32 cellular contexts compared by ENCODE assay signal in the genomic region with DNA sequence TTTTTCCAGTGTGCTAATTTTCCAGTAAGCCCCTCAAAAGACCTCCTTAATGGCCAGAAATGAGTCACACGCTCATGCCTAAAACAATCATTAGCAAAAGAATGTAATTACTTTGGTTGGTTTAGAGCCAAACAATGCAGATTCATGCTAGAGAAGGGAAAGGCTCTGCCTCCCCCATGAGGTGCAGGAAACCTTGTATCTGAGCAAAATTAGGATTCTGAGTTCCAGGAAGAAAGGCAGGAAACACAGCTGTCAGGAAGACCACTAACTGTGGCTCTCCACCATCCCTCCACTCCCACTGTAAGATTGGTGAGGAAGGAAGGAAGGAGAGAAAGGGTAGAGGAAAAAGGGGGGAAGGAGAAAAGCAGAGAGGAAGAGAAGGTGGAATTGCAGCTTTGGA.
"Had no signal": no experiment of that assay in that cellular context is flagged by ENCODE, and none has a peak within 500 bp of the region (broad histone marks: within the 10 kb centered on the region; RNA-seq: fewer than 3 reads in every experiment).

No MANE protein-coding gene starts in this region.

- H3K4me1 ChIP-seq: heart left ventricle, pancreas, prostate gland, right atrium auricular region, uterus had no signal

- H3K9me3 ChIP-seq: pancreas, prostate gland, uterus had no signal

- H3K27me3 ChIP-seq: heart left ventricle, pancreas, right atrium auricular region, uterus had no signal

- ATAC-seq: esophagus mucosa; heart left ventricle; left ventricle myocardium superior; pancreas; stimulated activated memory B cell treated with anti-CD40 and anti-IgM and Interleukin-4, amounts not matched to agents 10 μg/mL and 1 μg/mL and 100 μg/mL, for 72 hours; stimulated activated naive CD8-positive, alpha-beta T cell treated with anti-CD3 and anti-CD28 coated beads, Interleukin-15, amount 100 ng/mL, for 72 hours had no signal

- DNase-seq: activated CD4-positive, alpha-beta memory T cell treated with anti-CD3 and anti-CD28 coated beads, Interleukin-2, amount 10 ng/mL, durations not matched to agents 7 days and 5 days; activated CD4-positive, alpha-beta T cell treated with anti-CD3 and anti-CD28 coated beads, Interleukin-2, amount 10 ng/mL, durations not matched to agents 24 days and 14 days; activated CD4-positive, CD25-positive, alpha-beta regulatory T cell treated with anti-CD3 and anti-CD28 coated beads, Interleukin-2, amount 50 U/mL, for 72 hours; activated CD8-positive, alpha-beta memory T cell treated with anti-CD3 and anti-CD28 coated beads, Interleukin-2, amount 50 U/mL, for 48 hours; activated gamma-delta T cell treated with Interleukin-2 at 50 U/mL for 16 hours; activated naive CD4-positive, alpha-beta T cell treated with anti-CD3 and anti-CD28 coated beads, Interleukin-2, amount 50 U/mL, for 16 hours; activated T-cell treated with anti-CD3 and anti-CD28 coated beads, Interleukin-2, amount 50 U/mL, for 24 hours; amniotic stem cell; caudate nucleus; cortex of kidney; foreskin fibroblast; heart left ventricle; hypothalamus; left ventricle myocardium superior; pancreas; stimulated activated CD4-positive, alpha-beta T cell treated with anti-CD3 and anti-CD28 coated beads, Interleukin-1b, Interleukin-23, amount 100 ng/mL, for 48 hours; stimulated activated CD4-positive, alpha-beta T cell treated with anti-CD3 and anti-CD28 coated beads, Interleukin-4, amount 100 ng/mL, for 4 hours; stimulated activated CD8-positive, alpha-beta memory T cell treated with anti-CD3 and anti-CD28 coated beads, Interleukin-4, amount 100 ng/mL, for 48 hours; stimulated activated naive CD8-positive, alpha-beta T cell treated with anti-CD3 and anti-CD28 coated beads, Interleukin-15, amount 100 ng/mL, for 72 hours; substantia nigra; T-helper 9 cell; uterus had no signal

- H3K4me1 Mint-ChIP-seq: activated CD4-positive, alpha-beta memory T cell treated with anti-CD3 and anti-CD28 coated beads, Interleukin-2, amount 10 ng/mL, durations not matched to agents 7 days and 5 days; activated CD4-positive, alpha-beta T cell treated with anti-CD3 and anti-CD28 coated beads, Interleukin-2, amount 10 ng/mL, durations not matched to agents 24 days and 14 days; nephron; stimulated activated memory B cell treated with anti-CD40 and anti-IgM and Interleukin-4, amounts not matched to agents 10 μg/mL and 1 μg/mL and 100 μg/mL, for 72 hours; stimulated activated naive CD8-positive, alpha-beta T cell treated with anti-CD3 and anti-CD28 coated beads, Interleukin-15, amount 100 ng/mL, for 72 hours had no signal

- H3K4me3 ChIP-seq: heart left ventricle, pancreas, prostate gland, right atrium auricular region, smooth muscle cell, uterus had no signal

- H3K4me3 Mint-ChIP-seq: activated CD4-positive, alpha-beta memory T cell treated with anti-CD3 and anti-CD28 coated beads, Interleukin-2, amount 10 ng/mL, durations not matched to agents 7 days and 5 days; activated CD4-positive, alpha-beta T cell treated with anti-CD3 and anti-CD28 coated beads, Interleukin-2, amount 10 ng/mL, durations not matched to agents 24 days and 14 days; activated T-cell treated with anti-CD3 and anti-CD28 coated beads, Interleukin-2, amount 50 U/mL, for 24 hours; nephron; stimulated activated memory B cell treated with anti-CD40 and anti-IgM and Interleukin-4, amounts not matched to agents 10 μg/mL and 1 μg/mL and 100 μg/mL, for 72 hours; stimulated activated naive CD8-positive, alpha-beta T cell treated with anti-CD3 and anti-CD28 coated beads, Interleukin-15, amount 100 ng/mL, for 72 hours; type B pancreatic cell had no signal

- FAIRE-seq: endothelial cell of umbilical vein, pancreas, TTC549 had no signal

- H3K36me3 ChIP-seq: heart left ventricle, pancreas, prostate gland, right atrium auricular region, uterus had no signal

- H3K9me3 Mint-ChIP-seq: activated CD4-positive, alpha-beta memory T cell treated with anti-CD3 and anti-CD28 coated beads, Interleukin-2, amount 10 ng/mL, durations not matched to agents 7 days and 5 days; activated CD4-positive, alpha-beta T cell treated with anti-CD3 and anti-CD28 coated beads, Interleukin-2, amount 10 ng/mL, durations not matched to agents 24 days and 14 days; activated T-cell treated with anti-CD3 and anti-CD28 coated beads, Interleukin-2, amount 50 U/mL, for 24 hours had no signal

- H3K27ac ChIP-seq: heart left ventricle, pancreas, prostate gland, right atrium auricular region, uterus, VCaP had no signal

- H3K36me3 Mint-ChIP-seq: stimulated activated memory B cell treated with anti-CD40 and anti-IgM and Interleukin-4, amounts not matched to agents 10 μg/mL and 1 μg/mL and 100 μg/mL, for 72 hours; type B pancreatic cell had no signal

- H3K4me2 ChIP-seq: smooth muscle cell had no signal

- H3K27ac Mint-ChIP-seq: activated CD4-positive, alpha-beta memory T cell treated with anti-CD3 and anti-CD28 coated beads, Interleukin-2, amount 10 ng/mL, durations not matched to agents 7 days and 5 days; activated CD4-positive, alpha-beta T cell treated with anti-CD3 and anti-CD28 coated beads, Interleukin-2, amount 10 ng/mL, durations not matched to agents 24 days and 14 days; activated T-cell treated with anti-CD3 and anti-CD28 coated beads, Interleukin-2, amount 50 U/mL, for 24 hours; nephron; stimulated activated memory B cell treated with anti-CD40 and anti-IgM and Interleukin-4, amounts not matched to agents 10 μg/mL and 1 μg/mL and 100 μg/mL, for 72 hours; stimulated activated naive CD8-positive, alpha-beta T cell treated with anti-CD3 and anti-CD28 coated beads, Interleukin-15, amount 100 ng/mL, for 72 hours; type B pancreatic cell had no signal
